1 cellular context compared by ENCODE assay signal in genomic region chr19:6713773-6714692, GRCh38.
TF ChIP-seq lines count a peak whose summit lies in the region.

No MANE protein-coding gene starts in this region.

TF ChIP-seq in IMR-90, 13 proteins besides CTCF, POLR2A, EP300 and RAD21 (continued from another document):
- TF ChIP-seq ELK1 (IDR thresholded peaks at IDR 0.05; ENCODE audit: borderline replicate concordance, low read depth, low read length) (no peak), RFX5 (IDR thresholded peaks at IDR 0.05; ENCODE audit: low read depth, low read length) (no peak), MAZ (IDR thresholded peaks at IDR 0.05; ENCODE audit: borderline replicate concordance, low read depth, low read length) (no peak), CHD1 (IDR thresholded peaks at IDR 0.05; ENCODE audit: low read depth, low read length) (no peak), FOS (IDR thresholded peaks at IDR 0.05; ENCODE audit: low read depth, low read length) (no peak), NFE2L2 (IDR thresholded peaks at IDR 0.05; ENCODE audit: low read depth, low read length) (no peak), CEBPB (IDR thresholded peaks at IDR 0.05; ENCODE audit: low read depth, low read length) (no peak), RCOR1 (IDR thresholded peaks at IDR 0.05; ENCODE audit: insufficient replicate concordance, low read length) (no peak)
